Comparison of ENCODE assay signal across 13 cellular contexts in genomic region chr7:36943591-36944430, GRCh38.
DNase-seq lines count a peak whose midpoint lies in the region; ATAC-seq and TF ChIP-seq lines count a peak whose summit lies in the region.
"Had no signal": no experiment of that assay in that cellular context is flagged by ENCODE, and none has a peak within 500 bp of the region (broad histone marks: within the 10 kb centered on the region; RNA-seq: fewer than 3 reads in every experiment).

No MANE protein-coding gene starts in this region.

- H2BK15ac ChIP-seq in mesendoderm (replicated peaks; ENCODE audit: low read depth), result no peak overlapping the region

- H3K4me3 ChIP-seq in mesendoderm (ENCODE audit: low read length) (no peak overlapping the region), WERI-Rb-1 (ENCODE audit: low read depth, low read length) (no peak overlapping the region)
- H3K4me3 ChIP-seq: ascending aorta, lower lobe of right lung had no signal

- H3K79me1 ChIP-seq in mesendoderm (ENCODE audit: low read length), result no peaks in the 10 kb centered on the region

- no peak overlapping the region for H2BK5ac ChIP-seq in mesendoderm (ENCODE audit: low read length)

- H2AK5ac ChIP-seq in mesendoderm (ENCODE audit: low read length), result no peak overlapping the region

- H4K8ac ChIP-seq in mesendoderm (ENCODE audit: low read depth, low read length), result no peak overlapping the region

- H4K5ac ChIP-seq in mesendoderm (ENCODE audit: low read length), result no peak overlapping the region

- peaks cover 3% of the 10 kb centered on the region for H3K9me3 ChIP-seq in WERI-Rb-1 (ENCODE audit: severe bottlenecking)

- H3K9ac ChIP-seq in mesendoderm (ENCODE audit: low read length), result no peak overlapping the region
- H3K9ac ChIP-seq: KMS-11 had no signal

- ATAC-seq in GM18870 (IDR thresholded peaks at IDR 0.05; ENCODE audit: unreplicated experiment), result peak; percentile 39
- ATAC-seq in HG02678 (IDR thresholded peaks at IDR 0.05; ENCODE audit: unreplicated experiment), result peak; percentile 76
- ATAC-seq in GM19397 (IDR thresholded peaks at IDR 0.05; ENCODE audit: unreplicated experiment), result no peak
- ATAC-seq: lower lobe of right lung had no signal

- H3K18ac ChIP-seq in mesendoderm (ENCODE audit: low read length), result no peak overlapping the region

- no CpG with 5 or more reads among the region's 8 CpGs for WGBS in mesendoderm (ENCODE audit: extremely low coverage, insufficient coverage, low lambda C conversion rate)

- no peaks in the 10 kb centered on the region for H3K4me1 ChIP-seq in mesendoderm (ENCODE audit: control insufficient read depth, low read depth, low read length)
- H3K4me1 ChIP-seq: lower lobe of right lung had no signal

- H2BK120ac ChIP-seq in mesendoderm (ENCODE audit: low read depth, low read length), result no peak overlapping the region

- H3K56ac ChIP-seq in mesendoderm (ENCODE audit: low read length), result no peak overlapping the region

- H3K4me2 ChIP-seq in mesendoderm (ENCODE audit: low read length), result no peak overlapping the region
- H3K4me2 ChIP-seq: KMS-11 had no signal

- H3K4ac ChIP-seq in mesendoderm (ENCODE audit: low read depth, low read length), result no peak overlapping the region

- no peak for TF ChIP-seq CTCF in WERI-Rb-1 (IDR thresholded peaks at IDR 0.05; ENCODE audit: low read depth, low read length)

- no peaks in the 10 kb centered on the region for H3K27me3 ChIP-seq in mesendoderm (ENCODE audit: insufficient read depth, low read length, poor library complexity)
- H3K27me3 ChIP-seq in WERI-Rb-1 (ENCODE audit: insufficient read depth, low read depth, severe bottlenecking), result no peaks in the 10 kb centered on the region
- H3K27me3 ChIP-seq: ascending aorta had no signal

- H3K27ac ChIP-seq in mesendoderm (ENCODE audit: low read depth, low read length) (no peak overlapping the region), WERI-Rb-1 (no peak overlapping the region)
- H3K27ac ChIP-seq: ascending aorta, KMS-11, lower lobe of right lung had no signal

- DNase-seq in CD1c-positive myeloid dendritic cell (ENCODE audit: extremely low spot score), result peak; percentile 64
- peak; percentile 25 for DNase-seq in MV-4-11 (lab: John Stamatoyannopoulos, UW)
- no peak for DNase-seq in SIG-M5 (lab: John Stamatoyannopoulos, UW)
- no peak for DNase-seq in mesendoderm
- DNase-seq in WERI-Rb-1, result no peak
- DNase-seq: CD4-positive, CD25-positive, alpha-beta regulatory T cell; lower lobe of right lung; stimulated activated CD8-positive, alpha-beta memory T cell treated with anti-CD3 and anti-CD28 coated beads, Interleukin-4, amount 100 ng/mL, for 48 hours had no signal

- no peak overlapping the region for H3K23ac ChIP-seq in mesendoderm (ENCODE audit: low read length)

- H3K36me3 ChIP-seq in mesendoderm (ENCODE audit: control insufficient read depth, insufficient read depth, low read length) (no peaks in the 10 kb centered on the region), WERI-Rb-1 (no peaks in the 10 kb centered on the region)
- H3K36me3 ChIP-seq: ascending aorta, lower lobe of right lung had no signal

- no peaks in the 10 kb centered on the region for H3K79me2 ChIP-seq in mesendoderm (ENCODE audit: control insufficient read depth, insufficient read depth, low read length)

Comparison
In these comparisons a context has a peak if more than half of its experiments do, and no peak if none do; other contexts are left out.
1. DNase-seq: peak in CD1c-positive myeloid dendritic cell (single experiment) and MV-4-11 (single experiment); none in SIG-M5 (single experiment), mesendoderm (single experiment) and WERI-Rb-1 (single experiment).